ENCODE assay signal across 37 cellular contexts in the genomic region with DNA sequence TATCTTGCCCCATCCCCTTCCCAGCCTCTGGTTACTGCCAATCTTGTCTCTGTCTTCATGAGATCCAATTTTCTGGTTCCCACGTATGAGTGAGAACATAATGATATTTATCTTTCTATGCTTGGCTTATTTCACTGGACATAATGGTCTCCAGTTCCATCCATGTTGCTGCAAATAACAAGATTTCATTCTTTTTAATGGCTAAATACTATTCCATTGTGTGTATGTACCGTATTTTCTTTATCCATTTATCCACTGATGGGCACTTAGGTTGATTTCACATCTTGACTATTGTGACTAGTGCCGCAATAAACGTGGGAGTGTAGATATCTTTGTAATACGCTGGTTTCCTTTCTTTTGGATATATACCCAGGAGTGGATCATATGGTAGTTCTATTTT. TPM values are rescaled to one million over a fixed set of nuclear protein-coding genes. Genes with fewer than 3 reads are reported as not detected.
"Had no signal": no experiment of that assay in that cellular context is flagged by ENCODE, and none has a peak within 500 bp of the region (broad histone marks: within the 10 kb centered on the region; RNA-seq: fewer than 3 reads in every experiment).

No MANE protein-coding gene starts in this region.

- H3K9me3 ChIP-seq: MG63 had no signal

- DNase-seq: Karpas-422, Kasumi-1, MG63, MM.1S, MV-4-11, NCI-H1048, NCI-H1092, NCI-H1092 treated with DMSO at 0.1 percent for 48 hours, NCI-H1105, NCI-H1105 treated with DMSO at 0.1 percent for 48 hours, NCI-H1417, NCI-H1417 treated with DMSO at 0.1 percent for 48 hours, NCI-H1436, NCI-H1436 treated with DMSO at 0.1 percent for 48 hours, NCI-H146, NCI-H1694, NCI-H1694 treated with DMSO at 0.1 percent for 48 hours, NCI-H187, NCI-H187 treated with DMSO at 0.1 percent for 48 hours, NCI-H1930, NCI-H2029, NCI-H2029 treated with DMSO at 0.1 percent for 48 hours, NCI-H2081, NCI-H2081 treated with DMSO at 0.1 percent for 48 hours, NCI-H2107, NCI-H2171, NCI-H2171 treated with DMSO at 0.1 percent for 48 hours, NCI-H2227 treated with DMSO at 0.1 percent for 48 hours, NCI-H226, NCI-H345, NCI-H446, NCI-H446 treated with DMSO at 0.1 percent for 48 hours, NCI-H510A, NCI-H510A treated with DMSO at 0.1 percent for 48 hours had no signal

- H3K4me3 ChIP-seq: MG63 had no signal

- H3K36me3 ChIP-seq: MG63 had no signal

RNA-seq across cellular contexts. Expression of a gene that starts 43.0 kb away (rescaled TPM):
- total RNA-seq: LHCN-M2, M059J, MCF 10A had no signal
